2 cellular contexts compared by ENCODE assay signal in the genomic region with DNA sequence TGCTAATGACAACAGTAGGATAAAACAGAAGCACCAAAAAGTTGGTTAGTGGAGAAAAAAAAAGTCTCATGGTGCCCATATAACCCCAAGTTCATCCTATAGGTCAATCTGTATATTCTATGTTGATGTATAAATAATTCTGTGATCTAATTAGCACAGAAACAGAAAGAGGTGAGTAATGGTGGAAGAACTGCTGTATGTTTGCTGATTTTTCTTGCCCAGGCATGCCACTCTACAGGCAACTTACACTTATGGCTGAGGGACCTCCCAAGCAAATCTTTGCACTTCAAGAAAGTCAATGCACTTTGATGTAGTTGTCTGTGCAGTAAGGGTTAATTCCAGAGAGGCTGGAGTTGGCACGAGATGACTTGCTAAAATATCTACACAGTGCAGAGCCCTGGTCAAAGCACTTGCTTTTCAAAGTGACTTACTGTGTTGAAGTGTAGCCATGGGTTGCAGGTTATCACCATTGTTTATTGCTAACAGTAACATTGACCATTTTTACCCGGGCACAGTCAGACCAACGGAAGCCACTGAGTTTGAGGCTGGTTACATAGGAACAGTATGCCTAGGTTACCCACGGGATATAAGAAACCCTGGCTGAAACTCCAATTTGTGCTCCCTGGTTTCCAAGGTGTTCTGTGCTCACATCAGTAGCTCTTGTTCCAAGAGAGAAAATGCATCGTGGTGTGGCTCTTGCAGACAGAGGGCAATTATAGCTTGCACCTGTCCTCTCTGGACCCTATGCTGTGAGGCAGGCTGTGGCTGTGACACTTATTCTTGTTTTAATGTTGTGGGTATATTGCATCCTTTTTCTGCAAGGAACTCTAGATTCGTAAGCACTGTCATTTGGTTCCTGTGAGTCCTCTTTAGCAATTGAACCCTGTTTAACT.
TF ChIP-seq lines count a peak whose summit lies in the region.

No MANE protein-coding gene starts in this region.

TF ChIP-seq in IMR-90, 13 proteins besides CTCF, POLR2A, EP300 and RAD21:
- no peak for TF ChIP-seq CEBPB (IDR thresholded peaks at IDR 0.05; ENCODE audit: low read depth, low read length)
- TF ChIP-seq MXI1 (IDR thresholded peaks at IDR 0.05; ENCODE audit: borderline replicate concordance, low read depth, low read length) = no peak
- no peak for TF ChIP-seq RFX5 (IDR thresholded peaks at IDR 0.05; ENCODE audit: low read depth, low read length)
- no peak for TF ChIP-seq RCOR1 (IDR thresholded peaks at IDR 0.05; ENCODE audit: insufficient replicate concordance, low read length)
- TF ChIP-seq FOS (IDR thresholded peaks at IDR 0.05; ENCODE audit: low read depth, low read length) = no peak
TF ChIP-seq in IMR-90: peak in this region for 0.

TF ChIP-seq in WTC11, 78 proteins besides CTCF, POLR2A, EP300 and RAD21:
- TF ChIP-seq, protein P1, sequence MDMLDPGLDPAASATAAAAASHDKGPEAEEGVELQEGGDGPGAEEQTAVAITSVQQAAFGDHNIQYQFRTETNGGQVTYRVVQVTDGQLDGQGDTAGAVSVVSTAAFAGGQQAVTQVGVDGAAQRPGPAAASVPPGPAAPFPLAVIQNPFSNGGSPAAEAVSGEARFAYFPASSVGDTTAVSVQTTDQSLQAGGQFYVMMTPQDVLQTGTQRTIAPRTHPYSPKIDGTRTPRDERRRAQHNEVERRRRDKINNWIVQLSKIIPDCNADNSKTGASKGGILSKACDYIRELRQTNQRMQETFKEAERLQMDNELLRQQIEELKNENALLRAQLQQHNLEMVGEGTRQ (CRISPR knock-in tag; IDR thresholded peaks at IDR 0.05) = no peak
- TF ChIP-seq, protein P2, sequence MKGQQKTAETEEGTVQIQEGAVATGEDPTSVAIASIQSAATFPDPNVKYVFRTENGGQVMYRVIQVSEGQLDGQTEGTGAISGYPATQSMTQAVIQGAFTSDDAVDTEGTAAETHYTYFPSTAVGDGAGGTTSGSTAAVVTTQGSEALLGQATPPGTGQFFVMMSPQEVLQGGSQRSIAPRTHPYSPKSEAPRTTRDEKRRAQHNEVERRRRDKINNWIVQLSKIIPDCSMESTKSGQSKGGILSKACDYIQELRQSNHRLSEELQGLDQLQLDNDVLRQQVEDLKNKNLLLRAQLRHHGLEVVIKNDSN (CRISPR knock-in tag; IDR thresholded peaks at IDR 0.05) = no peak
- no peak for TF ChIP-seq MYBL2 (CRISPR knock-in tag; IDR thresholded peaks at IDR 0.05)
- TF ChIP-seq, protein P3, sequence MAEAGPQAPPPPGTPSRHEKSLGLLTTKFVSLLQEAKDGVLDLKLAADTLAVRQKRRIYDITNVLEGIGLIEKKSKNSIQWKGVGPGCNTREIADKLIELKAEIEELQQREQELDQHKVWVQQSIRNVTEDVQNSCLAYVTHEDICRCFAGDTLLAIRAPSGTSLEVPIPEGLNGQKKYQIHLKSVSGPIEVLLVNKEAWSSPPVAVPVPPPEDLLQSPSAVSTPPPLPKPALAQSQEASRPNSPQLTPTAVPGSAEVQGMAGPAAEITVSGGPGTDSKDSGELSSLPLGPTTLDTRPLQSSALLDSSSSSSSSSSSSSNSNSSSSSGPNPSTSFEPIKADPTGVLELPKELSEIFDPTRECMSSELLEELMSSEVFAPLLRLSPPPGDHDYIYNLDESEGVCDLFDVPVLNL (CRISPR knock-in tag; IDR thresholded peaks at IDR 0.05; ENCODE audit: borderline replicate concordance, low read depth) = no peak
- no peak for TF ChIP-seq ZBTB21 (CRISPR knock-in tag; IDR thresholded peaks at IDR 0.05; ENCODE audit: borderline replicate concordance)
- no peak for TF ChIP-seq EMX1 (CRISPR knock-in tag; IDR thresholded peaks at IDR 0.05)
- TF ChIP-seq FOXJ3 (CRISPR knock-in tag; IDR thresholded peaks at IDR 0.05; ENCODE audit: borderline replicate concordance) = no peak
- TF ChIP-seq, protein P4, sequence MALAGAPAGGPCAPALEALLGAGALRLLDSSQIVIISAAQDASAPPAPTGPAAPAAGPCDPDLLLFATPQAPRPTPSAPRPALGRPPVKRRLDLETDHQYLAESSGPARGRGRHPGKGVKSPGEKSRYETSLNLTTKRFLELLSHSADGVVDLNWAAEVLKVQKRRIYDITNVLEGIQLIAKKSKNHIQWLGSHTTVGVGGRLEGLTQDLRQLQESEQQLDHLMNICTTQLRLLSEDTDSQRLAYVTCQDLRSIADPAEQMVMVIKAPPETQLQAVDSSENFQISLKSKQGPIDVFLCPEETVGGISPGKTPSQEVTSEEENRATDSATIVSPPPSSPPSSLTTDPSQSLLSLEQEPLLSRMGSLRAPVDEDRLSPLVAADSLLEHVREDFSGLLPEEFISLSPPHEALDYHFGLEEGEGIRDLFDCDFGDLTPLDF (CRISPR knock-in tag; IDR thresholded peaks at IDR 0.05) = no peak
- TF ChIP-seq NR3C1 (CRISPR knock-in tag; conservative IDR thresholded peaks at IDR 0.05; ENCODE audit: low read depth) = no peak
- no peak for TF ChIP-seq JAZF1 (CRISPR knock-in tag; IDR thresholded peaks at IDR 0.05)
- no peak for TF ChIP-seq SP1 (CRISPR knock-in tag; conservative IDR thresholded peaks at IDR 0.05)
- TF ChIP-seq ZNF416 (CRISPR knock-in tag; IDR thresholded peaks at IDR 0.05) = no peak
TF ChIP-seq in WTC11: peak in this region for 0.
